8 cellular contexts compared by ENCODE assay signal in the genomic region with DNA sequence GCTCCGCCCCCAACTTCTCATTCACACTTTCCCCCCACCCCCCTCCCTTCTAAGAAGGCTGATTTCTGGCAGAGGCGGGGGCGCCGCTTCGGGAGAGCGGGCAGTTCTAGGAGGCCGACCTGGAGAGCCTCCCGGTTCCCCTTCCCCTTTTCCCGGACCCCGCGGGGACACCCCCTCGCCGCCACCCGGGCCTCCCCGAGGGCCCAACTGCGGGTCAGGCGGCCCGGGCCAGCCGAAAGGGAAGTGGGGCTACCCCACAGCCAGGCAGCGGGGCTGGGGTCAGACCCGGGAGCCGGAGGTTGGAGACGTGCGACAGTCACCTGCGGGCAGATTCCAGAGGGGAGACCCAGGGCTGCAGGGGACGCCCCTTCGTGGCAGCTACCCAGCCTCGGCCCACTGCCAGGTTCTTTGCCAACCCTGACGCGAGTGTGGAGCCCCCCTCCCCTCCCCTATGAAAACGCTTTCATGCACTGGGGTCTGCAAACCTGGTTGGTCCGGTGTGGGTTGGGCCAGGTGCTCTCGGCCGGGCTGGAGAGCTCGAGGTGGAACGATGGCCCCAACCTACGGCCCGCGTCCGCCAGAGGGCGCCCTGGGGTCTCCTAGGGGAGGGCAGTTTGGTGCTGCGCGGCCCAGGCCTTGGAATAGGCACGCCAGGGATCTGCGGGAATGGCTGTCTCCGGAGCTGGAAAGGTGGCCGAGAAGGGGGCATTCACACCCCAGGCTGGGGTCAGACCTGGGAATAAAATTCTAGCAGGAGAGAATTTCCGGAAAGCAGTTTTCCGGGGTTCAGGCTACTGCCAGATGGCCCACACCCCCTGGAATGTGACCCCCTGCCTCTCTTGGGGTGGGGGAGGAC. TPM values are rescaled to one million over a fixed set of nuclear protein-coding genes. Genes with fewer than 3 reads are reported as not detected.
DNase-seq lines count a peak whose midpoint lies in the region; ATAC-seq and TF ChIP-seq lines count a peak whose summit lies in the region.

No MANE protein-coding gene starts in this region.

- H3K4me3 ChIP-seq in GM12864 (ENCODE audit: low read depth, low read length), result peak overlapping the region; percentile 69
- peak overlapping the region; percentile 94 for H3K4me3 ChIP-seq in kidney epithelial cell (ENCODE audit: low read depth, low read length)

- peak overlapping the region; percentile 80 for H3K4me3 Mint-ChIP-seq in central memory CD8-positive, alpha-beta T cell

- TF ChIP-seq CTCF in GM12864 (IDR thresholded peaks at IDR 0.05; ENCODE audit: low read depth, low read length, missing control alignments) (peak; percentile 88), kidney epithelial cell (IDR thresholded peaks at IDR 0.05; ENCODE audit: insufficient read depth, low read length, poor library complexity, severe bottlenecking) (peak; percentile 95)

- H3K27me3 ChIP-seq in kidney epithelial cell (ENCODE audit: control insufficient read depth, insufficient read depth, low read length), result no peaks in the 10 kb centered on the region

- ATAC-seq in HG03095 (IDR thresholded peaks at IDR 0.05; ENCODE audit: unreplicated experiment), result peak; percentile 14
- peak; percentile 26 for ATAC-seq in central memory CD8-positive, alpha-beta T cell (replicated peaks; ENCODE audit: extremely low read depth, poor library complexity, severe bottlenecking)
- no peak for ATAC-seq in HG03378 (IDR thresholded peaks at IDR 0.05; ENCODE audit: unreplicated experiment)

- H3K4me1 Mint-ChIP-seq in central memory CD8-positive, alpha-beta T cell, result peaks cover 40% of the 10 kb centered on the region

- H3K36me3 ChIP-seq in kidney epithelial cell (ENCODE audit: control insufficient read depth, insufficient read depth, low read length), result peaks cover 6% of the 10 kb centered on the region

- peaks cover 27% of the 10 kb centered on the region for H3K36me3 Mint-ChIP-seq in central memory CD8-positive, alpha-beta T cell (ENCODE audit: insufficient read depth)

- H3K27me3 Mint-ChIP-seq in central memory CD8-positive, alpha-beta T cell, result no peaks in the 10 kb centered on the region

- peak overlapping the region; percentile 51 for H3K27ac Mint-ChIP-seq in central memory CD8-positive, alpha-beta T cell (ENCODE audit: low read depth)

- no peaks in the 10 kb centered on the region for H3K9me3 Mint-ChIP-seq in central memory CD8-positive, alpha-beta T cell

- no peak for DNase-seq in GM12864 (ENCODE audit: low read depth)
- peak; percentile 94 for DNase-seq in NCI-H345 (lab: John Stamatoyannopoulos, UW)
- DNase-seq in activated CD4-positive, alpha-beta T cell treated with anti-CD3 and anti-CD28 coated beads for 1 hour, result peak; percentile 83
- peak; percentile 78 to 92 for DNase-seq in central memory CD8-positive, alpha-beta T cell (ENCODE audit: low spot score in 2 of 2)
- no peak for DNase-seq in kidney epithelial cell (ENCODE audit: low read depth)
- DNase-seq in stimulated activated CD4-positive, alpha-beta T cell treated with anti-CD3 and anti-CD28 coated beads, Interleukin-15, amount 100 ng/mL, for 1 hour (ENCODE audit: low read depth in 1 of 2, low spot score in 1 of 2), result peak; percentile 80 to 91

RNA-seq across cellular contexts. Expression of gene SOCS3, which starts 0.7 kb away (rescaled TPM):
- total RNA-seq in kidney epithelial cell, result 36.0 and 39.2 TPM in 2 replicates

RNA-seq across cellular contexts. Expression of gene PGS1, which starts 17.9 kb away (rescaled TPM):
- 32.8 and 34.5 TPM in 2 replicates for total RNA-seq in kidney epithelial cell

Comparison
In these comparisons a context has a peak if more than half of its experiments do, and no peak if none do; other contexts are left out.
1. DNase-seq: peak in NCI-H345 (single experiment), activated CD4-positive, alpha-beta T cell treated with anti-CD3 and anti-CD28 coated beads for 1 hour (single experiment), central memory CD8-positive, alpha-beta T cell (2 of 2) and stimulated activated CD4-positive, alpha-beta T cell treated with anti-CD3 and anti-CD28 coated beads, Interleukin-15, amount 100 ng/mL, for 1 hour (2 of 2); none in GM12864 (single experiment) and kidney epithelial cell (single experiment).